25 cellular contexts compared by ENCODE assay signal in the genomic region with DNA sequence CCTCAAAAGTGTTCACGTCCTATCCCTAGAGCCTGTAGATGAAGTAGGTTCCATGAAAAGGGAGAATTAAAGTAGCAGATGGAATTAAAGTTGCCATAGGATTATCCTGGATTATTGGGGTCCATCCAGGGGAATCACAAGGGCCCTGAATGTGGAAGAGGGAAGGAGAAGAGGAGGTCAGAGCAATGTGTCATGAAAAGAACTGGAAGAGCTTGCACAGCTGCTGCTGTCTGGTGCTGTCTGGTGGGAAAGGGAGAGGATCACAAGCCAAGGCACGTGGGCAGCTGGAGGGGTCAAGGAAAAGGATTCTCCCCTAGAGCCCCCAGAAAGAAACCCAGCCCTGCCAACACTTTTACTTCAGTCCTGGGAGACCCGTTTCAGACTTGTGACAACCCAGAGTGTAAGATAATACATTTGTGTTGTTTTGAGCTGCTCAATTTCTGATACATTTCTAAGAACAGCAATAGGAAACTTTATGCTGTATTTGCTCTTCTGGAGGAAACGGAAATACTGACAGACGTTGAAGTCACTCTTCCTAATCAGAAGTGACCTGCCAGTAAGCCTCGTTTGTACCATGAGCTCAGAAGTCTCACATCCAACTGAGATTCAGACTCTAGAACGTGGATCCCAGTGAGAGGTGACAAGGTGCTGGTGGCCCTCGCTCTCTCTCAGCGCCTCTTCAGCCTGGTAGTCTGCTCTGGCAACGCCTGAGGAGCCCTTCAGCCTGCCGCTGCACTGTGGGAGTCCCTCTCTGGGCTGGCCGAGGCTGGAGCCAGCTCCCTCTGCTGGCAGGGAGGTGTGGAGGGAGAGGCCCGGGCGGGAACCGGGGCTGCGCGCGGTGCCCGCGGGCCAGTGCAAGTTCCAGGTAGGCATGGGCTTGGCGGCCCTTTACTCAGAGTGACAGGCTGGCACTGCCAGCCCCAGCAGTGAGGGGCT. TPM values are rescaled to one million over a fixed set of nuclear protein-coding genes. Genes with fewer than 3 reads are reported as not detected.
DNase-seq lines count a peak whose midpoint lies in the region; ATAC-seq and TF ChIP-seq lines count a peak whose summit lies in the region.
"Had no signal": no experiment of that assay in that cellular context is flagged by ENCODE, and none has a peak within 500 bp of the region (broad histone marks: within the 10 kb centered on the region; RNA-seq: fewer than 3 reads in every experiment).

No MANE protein-coding gene starts in this region.

- H3K4me1 Mint-ChIP-seq in activated CD8-positive, alpha-beta T cell treated with anti-CD3 and anti-CD28 coated beads for 36 hours (ENCODE audit: low read depth) = peaks cover 20% of the 10 kb centered on the region
- H3K4me1 Mint-ChIP-seq: nephron progenitor cell, WTC11 had no signal

- H3K9me3 ChIP-seq in esophagus squamous epithelium = no peaks in the 10 kb centered on the region
- H3K9me3 ChIP-seq: ovary, testis had no signal

- H3K4me1 ChIP-seq in foreskin keratinocyte = no peaks in the 10 kb centered on the region
- H3K4me1 ChIP-seq in esophagus squamous epithelium = no peaks in the 10 kb centered on the region

- DNase-seq in NCI-H524 (lab: John Stamatoyannopoulos, UW) (peak; percentile 18 to 32), NCI-H524 treated with DMSO at 0.1 percent for 48 hours (lab: John Stamatoyannopoulos, UW) (no peak), foreskin keratinocyte (no peak), CD1c-positive myeloid dendritic cell (ENCODE audit: extremely low spot score) (no peak), NCI-H1417 (lab: John Stamatoyannopoulos, UW) (no peak), esophagus squamous epithelium (lab: John Stamatoyannopoulos, UW) (no peak)
- DNase-seq in activated CD8-positive, alpha-beta T cell treated with anti-CD3 and anti-CD28 coated beads for 36 hours = peak; percentile 41
- DNase-seq: central memory CD4-positive, alpha-beta T cell; hippocampal formation; left cardiac atrium; mucosa of descending colon; NCI-H446 treated with DMSO at 0.1 percent for 48 hours; nephron progenitor cell; NK-92 treated with Interleukin-12 subunit alpha and Interleukin-12 subunit beta, amount 100 ng/mL, for 24 hours; ovary; SHP77; stimulated activated CD4-positive, alpha-beta T cell treated with anti-CD3 and anti-CD28 coated beads, Interleukin-2, amount 100 ng/mL, for 48 hours; testis had no signal

- CTCF ChIA-PET in activated CD8-positive, alpha-beta T cell treated with anti-CD3 and anti-CD28 coated beads for 36 hours (lab: Charles Lee) = interaction anchor here (0.7 to 6.4 kb wide), 13 partner anchors 9 to 510 kb away, joined by 3 to 63 read pairs (median 4); no protein-coding TSS in a partner anchor

- no peak overlapping the region for H3K4me3 ChIP-seq in esophagus squamous epithelium
- H3K4me3 ChIP-seq: mucosa of descending colon, ovary, smooth muscle cell had no signal

- H3K27ac Mint-ChIP-seq in activated CD8-positive, alpha-beta T cell treated with anti-CD3 and anti-CD28 coated beads for 36 hours = peak overlapping the region; percentile 87
- H3K27ac Mint-ChIP-seq: dendritic cell treated with granulocyte-macrophage colony-stimulating factor and Interleukin-4, amounts not matched to agents 40 ng/mL and 50 ng/mL, for 4 days; nephron progenitor cell; WTC11 had no signal

- H3K27me3 ChIP-seq in foreskin keratinocyte (no peaks in the 10 kb centered on the region), esophagus squamous epithelium (no peaks in the 10 kb centered on the region)
- H3K27me3 ChIP-seq: ovary, testis had no signal

- ATAC-seq in activated CD8-positive, alpha-beta T cell treated with anti-CD3 and anti-CD28 coated beads for 36 hours = peak; percentile 60
- ATAC-seq in foreskin keratinocyte = no peak
- ATAC-seq: left cardiac atrium, mucosa of descending colon, WTC11 had no signal

- TF ChIP-seq CTCF in GM12872 (IDR thresholded peaks at IDR 0.05; ENCODE audit: insufficient read depth, low read depth, low read length) (0 out of 3 replicates have a peak, but pooled peaks have one; percentile 5), foreskin keratinocyte (conservative IDR thresholded peaks at IDR 0.05) (peak; percentile 11), esophagus squamous epithelium (IDR thresholded peaks at IDR 0.05) (no peak)
- no peak for TF ChIP-seq CTCF in activated CD8-positive, alpha-beta T cell treated with anti-CD3 and anti-CD28 coated beads for 36 hours (IDR thresholded peaks at IDR 0.05)

- 57 to 69% methylated on average over 6 to 10 of the region's 21 CpGs for WGBS in esophagus squamous epithelium, 2 donors

- H3K9me3 Mint-ChIP-seq in activated CD8-positive, alpha-beta T cell treated with anti-CD3 and anti-CD28 coated beads for 36 hours = no peaks in the 10 kb centered on the region
- H3K9me3 Mint-ChIP-seq: dendritic cell treated with granulocyte-macrophage colony-stimulating factor and Interleukin-4, amounts not matched to agents 40 ng/mL and 50 ng/mL, for 4 days had no signal

- no peak overlapping the region for H3K4me3 Mint-ChIP-seq in activated CD8-positive, alpha-beta T cell treated with anti-CD3 and anti-CD28 coated beads for 36 hours
- H3K4me3 Mint-ChIP-seq: dendritic cell treated with granulocyte-macrophage colony-stimulating factor and Interleukin-4, amounts not matched to agents 40 ng/mL and 50 ng/mL, for 4 days; nephron progenitor cell; WTC11 had no signal

- H3K27ac ChIP-seq in foreskin keratinocyte = no peak overlapping the region
- H3K27ac ChIP-seq in esophagus squamous epithelium = no peak overlapping the region
- H3K27ac ChIP-seq: 22Rv1, C4-2B, ovary, testis had no signal

- POLR2A ChIA-PET in activated CD8-positive, alpha-beta T cell treated with anti-CD3 and anti-CD28 coated beads for 36 hours (lab: Charles Lee) = interaction anchor here (1.8 kb wide), 1 partner anchor 16 kb away, joined by 4 read pairs; no protein-coding TSS in a partner anchor

- no peak for TF ChIP-seq POLR2A in esophagus squamous epithelium (IDR thresholded peaks at IDR 0.05)

- H3K36me3 ChIP-seq in esophagus squamous epithelium = no peaks in the 10 kb centered on the region
- H3K36me3 ChIP-seq: ovary had no signal

- intact Hi-C loops in activated CD8-positive, alpha-beta T cell treated with anti-CD3 and anti-CD28 coated beads for 36 hours (cut with micrococcal nuclease) = no loop called here
- intact Hi-C loops in esophagus squamous epithelium (cut with DNase I) = loop anchor here (5.0 kb wide), 1 partner anchor 410 kb away; no protein-coding TSS in a partner anchor

- H3K36me3 Mint-ChIP-seq in activated CD8-positive, alpha-beta T cell treated with anti-CD3 and anti-CD28 coated beads for 36 hours (ENCODE audit: low read depth) = peaks cover 3% of the 10 kb centered on the region

- peaks cover 1% of the 10 kb centered on the region for H3K27me3 Mint-ChIP-seq in activated CD8-positive, alpha-beta T cell treated with anti-CD3 and anti-CD28 coated beads for 36 hours
- H3K27me3 Mint-ChIP-seq: dendritic cell treated with granulocyte-macrophage colony-stimulating factor and Interleukin-4, amounts not matched to agents 40 ng/mL and 50 ng/mL, for 4 days had no signal

RNA-seq across cellular contexts. Expression of a gene that starts 34.7 kb away (rescaled TPM):
- under 1 TPM; 0.27 to 0.40 TPM for total RNA-seq in activated CD8-positive, alpha-beta T cell treated with anti-CD3 and anti-CD28 coated beads for 36 hours
- total RNA-seq in foreskin keratinocyte = not detected in 2 replicates
- 0.04 TPM in 1 of 2 replicates, not detected in the other for polyA plus RNA-seq in foreskin keratinocyte
- total RNA-seq in esophagus squamous epithelium = under 1 TPM in 1 of 4 donors, not detected in 3; 0.57 TPM
- total RNA-seq: lung microvascular endothelial cell, smooth muscle cell had no signal
- polyA plus RNA-seq: smooth muscle cell had no signal

Comparison
In these comparisons a context has a peak if more than half of its experiments do, and no peak if none do; other contexts are left out.
1. DNase-seq: peak in NCI-H524 (2 of 2) and activated CD8-positive, alpha-beta T cell treated with anti-CD3 and anti-CD28 coated beads for 36 hours (single experiment); none in NCI-H524 treated with DMSO at 0.1 percent for 48 hours (single experiment), foreskin keratinocyte (0 of 2), CD1c-positive myeloid dendritic cell (single experiment), NCI-H1417 (0 of 3) and esophagus squamous epithelium (single experiment).
2. CTCF ChIP-seq: peak in GM12872 (single experiment) and foreskin keratinocyte (single experiment); none in activated CD8-positive, alpha-beta T cell treated with anti-CD3 and anti-CD28 coated beads for 36 hours (single experiment) and esophagus squamous epithelium (0 of 6).